13 cellular contexts compared by ENCODE assay signal in genomic region chr4:184644553-184645307, GRCh38. TPM values are rescaled to one million over a fixed set of nuclear protein-coding genes. Genes with fewer than 3 reads are reported as not detected.
DNase-seq lines count a peak whose midpoint lies in the region; ATAC-seq and TF ChIP-seq lines count a peak whose summit lies in the region.
"Had no signal": no experiment of that assay in that cellular context is flagged by ENCODE, and none has a peak within 500 bp of the region (broad histone marks: within the 10 kb centered on the region; RNA-seq: fewer than 3 reads in every experiment).

No MANE protein-coding gene starts in this region.

- intact Hi-C loops in left ventricle myocardium inferior (cut with micrococcal nuclease) (no loop called here), cardiac septum (cut with DNase I) (loop anchor here (5.0 to 10.0 kb wide), 5 partner anchors 163 to 500 kb away; partner anchors contain the start of genes IRF2 and SLC25A4)

- no peak for TF ChIP-seq EP300 in SK-N-SH (IDR thresholded peaks at IDR 0.05; ENCODE audit: borderline replicate concordance in 1 of 2, low read depth in 1 of 2, low read length in 1 of 2)

- peaks cover 88% of the 10 kb centered on the region for H3K4me1 ChIP-seq in left ventricle myocardium inferior
- peaks cover 22 to 23% of the 10 kb centered on the region in 2 experiments; a peak in 3 of 4 replicates for H3K4me1 ChIP-seq in SK-N-SH (ENCODE audit: control insufficient read depth in 1 of 2, insufficient read depth in 2 of 2, low read depth in 1 of 2, low read length in 1 of 2)

- H3K9me2 ChIP-seq in SK-N-SH, result no peaks in the 10 kb centered on the region

- H3K27me3 Mint-ChIP-seq in stimulated activated naive CD8-positive, alpha-beta T cell treated with anti-CD3 and anti-CD28 coated beads, Interleukin-15, amount 100 ng/mL, for 72 hours, result no peaks in the 10 kb centered on the region

- H3K4me1 Mint-ChIP-seq in stimulated activated naive CD8-positive, alpha-beta T cell treated with anti-CD3 and anti-CD28 coated beads, Interleukin-15, amount 100 ng/mL, for 72 hours, result peaks cover 67% of the 10 kb centered on the region

- H3K27ac ChIP-seq in left ventricle myocardium inferior (replicated peaks), result peak overlapping the region; percentile 98
- H3K27ac ChIP-seq in SK-N-SH (ENCODE audit: low read depth in 2 of 2, low read length in 1 of 2), result peak overlapping the region; percentile 76

- H4K20me1 ChIP-seq in SK-N-SH (ENCODE audit: insufficient read depth), result peaks cover 31% of the 10 kb centered on the region

- peak overlapping the region; percentile 19 to 73 for H3K27ac Mint-ChIP-seq in stimulated activated naive CD8-positive, alpha-beta T cell treated with anti-CD3 and anti-CD28 coated beads, Interleukin-15, amount 100 ng/mL, for 72 hours

- H3K79me2 ChIP-seq in SK-N-SH (ENCODE audit: insufficient read depth), result peaks cover 88% of the 10 kb centered on the region

- no peak for ATAC-seq in stimulated activated naive CD8-positive, alpha-beta T cell treated with anti-CD3 and anti-CD28 coated beads, Interleukin-15, amount 100 ng/mL, for 72 hours

- peak overlapping the region; percentile 40 for H3K4me2 ChIP-seq in SK-N-SH

- no peak for TF ChIP-seq RAD21 in SK-N-SH (IDR thresholded peaks at IDR 0.05; ENCODE audit: low read length)

- H3K27me3 ChIP-seq in left ventricle myocardium inferior (ENCODE audit: low read depth), result no peaks in the 10 kb centered on the region
- no peaks in the 10 kb centered on the region for H3K27me3 ChIP-seq in SK-N-SH (ENCODE audit: insufficient read depth)
- H3K27me3 ChIP-seq: tibial artery had no signal

- H2AFZ ChIP-seq in SK-N-SH (ENCODE audit: low read depth), result no peak overlapping the region

- H3K4me3 ChIP-seq in left ventricle myocardium inferior (no peak overlapping the region), SK-N-SH (ENCODE audit: low read depth in 2 of 2, low read length in 1 of 2) (peak overlapping the region in 1 of 2 experiments; percentile 7; a peak in 1 of 4 replicates), fibroblast of mammary gland (ENCODE audit: control insufficient read depth, low read depth, low read length) (no peak overlapping the region)
- H3K4me3 ChIP-seq: tibial artery had no signal

- H3K9ac ChIP-seq in SK-N-SH, result peak overlapping the region; percentile 37; the same call in 1 of the 2 replicates

- no peaks in the 10 kb centered on the region for H3K9me3 ChIP-seq in left ventricle myocardium inferior (replicated peaks)
- no peaks in the 10 kb centered on the region for H3K9me3 ChIP-seq in SK-N-SH
- H3K9me3 ChIP-seq: tibial artery had no signal

- DNase-seq in left ventricle myocardium inferior (no peak), cardiac septum (ENCODE audit: low spot score) (no peak), SK-N-SH (no peak), fibroblast of mammary gland (ENCODE audit: low read depth) (peak; percentile 14), ureter (ENCODE audit: low spot score) (no peak)
- peak in 1 of 2 donors; percentile 20 for DNase-seq in stimulated activated naive CD8-positive, alpha-beta T cell treated with anti-CD3 and anti-CD28 coated beads, Interleukin-15, amount 100 ng/mL, for 72 hours
- no peak for DNase-seq in stimulated activated CD8-positive, alpha-beta memory T cell treated with anti-CD3 and anti-CD28 coated beads, Interleukin-4, amount 100 ng/mL, for 48 hours
- no peak for DNase-seq in activated effector memory CD4-positive, alpha-beta T cell treated with Interleukin-2 at 50 U/mL for 16 hours
- DNase-seq: amygdala, COR-L47, HCEC 1CT, NCI-H82, tibial artery had no signal

- peaks cover 7% of the 10 kb centered on the region for H3F3A ChIP-seq in SK-N-SH (replicated peaks; ENCODE audit: insufficient read depth)

- POLR2A ChIA-PET in SK-N-SH (lab: Yijun Ruan, JAX), result no interaction called here

- H3K4me3 Mint-ChIP-seq in stimulated activated naive CD8-positive, alpha-beta T cell treated with anti-CD3 and anti-CD28 coated beads, Interleukin-15, amount 100 ng/mL, for 72 hours, result peak overlapping the region; percentile 35 to 56

- CTCF ChIA-PET in SK-N-SH (lab: Yijun Ruan, JAX), result no interaction called here

- WGBS in SK-N-SH (ENCODE audit: low lambda C conversion rate), result 65% methylated on average over 9 of the region's 9 CpGs

- TF ChIP-seq CTCF in left ventricle myocardium inferior (IDR thresholded peaks at IDR 0.05; ENCODE audit: borderline replicate concordance) (no peak), SK-N-SH (IDR thresholded peaks at IDR 0.05) (no peak), fibroblast of mammary gland (conservative IDR thresholded peaks at IDR 0.05; ENCODE audit: control insufficient read depth, insufficient read depth, low read depth, low read length) (no peak)

- no peaks in the 10 kb centered on the region for H3K9me3 Mint-ChIP-seq in stimulated activated naive CD8-positive, alpha-beta T cell treated with anti-CD3 and anti-CD28 coated beads, Interleukin-15, amount 100 ng/mL, for 72 hours

- no peaks in the 10 kb centered on the region for H3K36me3 ChIP-seq in left ventricle myocardium inferior
- H3K36me3 ChIP-seq in SK-N-SH (replicated peaks in 1 of 2; ENCODE audit: control insufficient read depth in 1 of 2, insufficient read depth in 2 of 2, low read length in 1 of 2), result peaks cover 15 to 28% of the 10 kb centered on the region in 2 experiments
- H3K36me3 ChIP-seq: tibial artery had no signal

TF ChIP-seq in SK-N-SH, 30 proteins besides CTCF, POLR2A, EP300 and RAD21:
- TF ChIP-seq JUND (IDR thresholded peaks at IDR 0.05), result 0 out of 2 replicates have a peak, but pooled peaks have one; percentile 11
- TF ChIP-seq RXRA (IDR thresholded peaks at IDR 0.05; ENCODE audit: borderline replicate concordance, low read depth), result no peak

RNA-seq across cellular contexts. Expression of gene CASP3, which starts 4.5 kb away (rescaled TPM):
- total RNA-seq in left ventricle myocardium inferior, result 12.1 TPM
- 21.7 TPM for total RNA-seq in cardiac septum
- polyA plus RNA-seq in SK-N-SH (2012; rRNA removed), result 15.5 and 21.8 TPM in 2 replicates
- polyA plus RNA-seq in SK-N-SH (2012; cell fraction: cytosol; rRNA removed), result 24.9 and 30.0 TPM in 2 replicates
- polyA plus RNA-seq in SK-N-SH (2012; cell fraction: nucleus; rRNA removed), result 16.9 and 24.2 TPM in 2 replicates
- total RNA-seq in ureter, result 17.4 TPM

RNA-seq across cellular contexts. Expression of gene PRIMPOL, which starts 4.8 kb away (rescaled TPM):
- total RNA-seq in left ventricle myocardium inferior (10.6 TPM), cardiac septum (8.3 TPM), ureter (20.3 TPM)
- 8.0 and 11.9 TPM in 2 replicates for polyA plus RNA-seq in SK-N-SH (2012; rRNA removed)
- polyA plus RNA-seq in SK-N-SH (2012; cell fraction: cytosol; rRNA removed), result 10.8 and 18.4 TPM in 2 replicates
- 9.5 and 16.9 TPM in 2 replicates for polyA plus RNA-seq in SK-N-SH (2012; cell fraction: nucleus; rRNA removed)
